12 cellular contexts compared by ENCODE assay signal in the genomic region with DNA sequence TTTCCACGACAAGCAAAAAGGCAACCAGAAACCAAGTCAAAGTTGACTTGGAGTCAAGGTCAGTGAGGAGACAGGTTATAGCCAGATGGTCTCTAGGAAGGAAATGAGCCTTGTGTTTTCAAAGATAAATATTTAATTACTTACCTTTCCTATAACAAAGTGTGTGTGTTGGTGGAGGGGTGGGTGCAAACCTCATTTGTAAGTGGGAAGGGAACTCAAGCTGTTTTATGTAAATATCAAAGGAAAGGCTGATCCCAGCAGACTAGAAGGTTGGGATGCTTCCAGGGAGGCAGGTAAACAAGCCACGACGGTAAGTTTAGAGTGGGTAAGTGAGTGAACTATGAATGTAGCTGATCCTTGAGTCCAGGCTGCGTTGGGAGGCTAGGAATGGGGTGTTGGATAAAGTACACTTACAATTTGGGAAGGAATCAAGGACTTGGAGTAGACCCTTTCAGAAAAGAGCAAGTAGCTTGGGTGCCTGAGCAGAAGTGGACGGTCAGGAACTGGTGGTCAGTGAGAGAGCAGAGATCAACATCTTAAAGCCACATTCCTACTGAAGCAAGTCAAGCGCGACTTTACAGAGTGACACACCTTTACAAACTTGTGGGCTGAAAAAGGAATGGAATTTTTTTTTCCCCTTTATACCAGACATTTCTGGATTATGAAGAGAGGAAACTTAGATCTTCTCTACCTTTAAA.
A peak's percentile ranks its signal among the peaks of the same experiment; 100 is the strongest.
DNase-seq lines count a peak whose midpoint lies in the region; ATAC-seq and TF ChIP-seq lines count a peak whose summit lies in the region.
"Had no signal": no experiment of that assay in that cellular context is flagged by ENCODE, and none has a peak within 500 bp of the region (broad histone marks: within the 10 kb centered on the region; RNA-seq: fewer than 3 reads in every experiment).

No MANE protein-coding gene starts in this region.

- peaks cover 19% of the 10 kb centered on the region for H3K4me1 Mint-ChIP-seq in activated CD8-positive, alpha-beta T cell treated with anti-CD3 and anti-CD28 coated beads for 36 hours (ENCODE audit: low read depth)

- H3K4me1 ChIP-seq in mucosa of rectum (ENCODE audit: control insufficient read depth in 2 of 2, insufficient read depth in 2 of 2, low read length in 2 of 2), result peaks cover 11 to 22% of the 10 kb centered on the region in 2 donors

- no peak for ATAC-seq in GM21723 (IDR thresholded peaks at IDR 0.05; ENCODE audit: unreplicated experiment)
- no peak for ATAC-seq in activated CD8-positive, alpha-beta T cell treated with anti-CD3 and anti-CD28 coated beads for 36 hours

- POLR2A ChIA-PET in activated CD8-positive, alpha-beta T cell treated with anti-CD3 and anti-CD28 coated beads for 36 hours (lab: Charles Lee), result no interaction called here

- TF ChIP-seq CTCF in VCaP (conservative IDR thresholded peaks at IDR 0.05), result no peak
- no peak for TF ChIP-seq CTCF in activated CD8-positive, alpha-beta T cell treated with anti-CD3 and anti-CD28 coated beads for 36 hours (IDR thresholded peaks at IDR 0.05)

- H3K4me3 Mint-ChIP-seq in activated CD8-positive, alpha-beta T cell treated with anti-CD3 and anti-CD28 coated beads for 36 hours, result no peak overlapping the region
- H3K4me3 Mint-ChIP-seq: dendritic cell treated with granulocyte-macrophage colony-stimulating factor and Interleukin-4, amounts not matched to agents 40 ng/mL and 50 ng/mL, for 4 days had no signal

- peaks cover 4% of the 10 kb centered on the region for H3K36me3 Mint-ChIP-seq in activated CD8-positive, alpha-beta T cell treated with anti-CD3 and anti-CD28 coated beads for 36 hours (ENCODE audit: low read depth)

- no peak overlapping the region for H3K27ac Mint-ChIP-seq in activated CD8-positive, alpha-beta T cell treated with anti-CD3 and anti-CD28 coated beads for 36 hours
- H3K27ac Mint-ChIP-seq: dendritic cell treated with granulocyte-macrophage colony-stimulating factor and Interleukin-4, amounts not matched to agents 40 ng/mL and 50 ng/mL, for 4 days had no signal

- no peaks in the 10 kb centered on the region for H3K27me3 ChIP-seq in mucosa of rectum (ENCODE audit: control insufficient read depth in 2 of 2, insufficient read depth in 2 of 2, low read length in 2 of 2)

- intact Hi-C loops in activated CD8-positive, alpha-beta T cell treated with anti-CD3 and anti-CD28 coated beads for 36 hours (cut with micrococcal nuclease), result no loop called here

- H3K27ac ChIP-seq in VCaP, result peak overlapping the region; percentile 60
- H3K27ac ChIP-seq in mucosa of rectum (ENCODE audit: low read depth in 2 of 2, low read length in 2 of 2), result peak overlapping the region; percentile 38 to 66
- H3K27ac ChIP-seq: WERI-Rb-1 had no signal

- no peaks in the 10 kb centered on the region for H3K36me3 ChIP-seq in mucosa of rectum (ENCODE audit: control insufficient read depth in 2 of 2, insufficient read depth in 2 of 2, low read length in 2 of 2)
- H3K36me3 ChIP-seq: WERI-Rb-1 had no signal

- no peaks in the 10 kb centered on the region for H3K27me3 Mint-ChIP-seq in activated CD8-positive, alpha-beta T cell treated with anti-CD3 and anti-CD28 coated beads for 36 hours
- H3K27me3 Mint-ChIP-seq: dendritic cell treated with granulocyte-macrophage colony-stimulating factor and Interleukin-4, amounts not matched to agents 40 ng/mL and 50 ng/mL, for 4 days had no signal

- peak overlapping the region in 1 of 2 donors; percentile 17 for H3K4me3 ChIP-seq in mucosa of rectum (ENCODE audit: low read length in 2 of 2)

- H3K9me3 ChIP-seq in mucosa of rectum (ENCODE audit: control insufficient read depth in 2 of 2, low read length in 2 of 2), result no peaks in the 10 kb centered on the region

- peaks cover 3% of the 10 kb centered on the region for H3K9me3 Mint-ChIP-seq in activated CD8-positive, alpha-beta T cell treated with anti-CD3 and anti-CD28 coated beads for 36 hours

- CTCF ChIA-PET in activated CD8-positive, alpha-beta T cell treated with anti-CD3 and anti-CD28 coated beads for 36 hours (lab: Charles Lee), result no interaction called here

- H3K9ac ChIP-seq in mucosa of rectum (ENCODE audit: low read depth in 1 of 2, low read length in 2 of 2), result peak overlapping the region in 1 of 2 donors; percentile 24

- DNase-seq in DMS53 (lab: John Stamatoyannopoulos, UW) (peak; percentile 83), NCI-H2081 treated with DMSO at 0.1 percent for 48 hours (lab: John Stamatoyannopoulos, UW) (peak; percentile 82), NCI-H187 treated with DMSO at 0.1 percent for 48 hours (lab: John Stamatoyannopoulos, UW) (no peak), mucosa of gallbladder (ENCODE audit: low spot score) (no peak)
- DNase-seq in activated CD8-positive, alpha-beta T cell treated with anti-CD3 and anti-CD28 coated beads for 36 hours, result no peak
- DNase-seq: amygdala, NCI-H524 treated with DMSO at 0.1 percent for 48 hours, WERI-Rb-1 had no signal

Comparison
In these comparisons a context has a peak if more than half of its experiments do, and no peak if none do; other contexts are left out.
1. DNase-seq: peak in DMS53 (single experiment) and NCI-H2081 treated with DMSO at 0.1 percent for 48 hours (single experiment); none in activated CD8-positive, alpha-beta T cell treated with anti-CD3 and anti-CD28 coated beads for 36 hours (single experiment), NCI-H187 treated with DMSO at 0.1 percent for 48 hours (single experiment) and mucosa of gallbladder (single experiment).